ENCODE assay signal across 1 cellular context in the genomic region with DNA sequence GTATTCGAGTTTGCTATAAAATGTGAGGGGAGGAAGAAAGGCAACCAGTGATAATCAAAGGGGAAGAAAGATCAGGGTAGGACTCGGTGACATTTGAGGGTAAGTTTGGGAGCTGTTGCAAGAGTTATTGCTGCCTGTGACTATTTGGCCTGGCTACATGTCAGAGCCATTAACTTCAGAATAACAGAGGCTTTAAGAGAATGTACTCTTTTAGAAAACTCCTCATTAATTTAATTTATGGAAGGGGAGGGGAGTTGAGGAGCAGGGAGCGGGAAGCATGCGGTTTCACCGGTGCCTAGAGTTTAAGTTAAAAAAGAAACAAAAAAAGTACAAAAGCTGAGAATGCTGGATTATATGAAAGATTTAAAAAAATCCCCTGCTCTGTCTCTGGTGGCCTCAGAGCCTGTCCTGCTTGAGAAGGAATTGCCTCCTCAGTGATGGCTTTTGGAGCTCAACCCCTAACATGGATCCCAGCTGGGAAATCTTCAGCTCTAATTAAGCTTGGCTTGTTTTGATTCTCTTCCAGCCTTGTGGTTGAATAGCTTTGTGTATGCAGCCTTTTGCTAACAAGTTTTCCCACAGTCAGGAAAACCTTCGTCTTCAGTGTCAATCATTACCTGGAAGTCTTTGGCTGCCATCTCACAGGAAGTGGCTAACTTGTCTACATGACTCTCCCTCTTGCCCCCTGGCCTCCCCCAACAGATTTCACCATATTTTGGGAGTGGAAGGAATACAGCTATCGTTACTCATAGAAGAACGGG.
TF ChIP-seq lines count a peak whose summit lies in the region.

No MANE protein-coding gene starts in this region.

TF ChIP-seq in IMR-90, 13 proteins besides CTCF, POLR2A, EP300 and RAD21:
- no peak for TF ChIP-seq MXI1 (IDR thresholded peaks at IDR 0.05; ENCODE audit: borderline replicate concordance, low read depth, low read length)
- TF ChIP-seq FOS (IDR thresholded peaks at IDR 0.05; ENCODE audit: low read depth, low read length), result no peak
- TF ChIP-seq, protein P1, sequence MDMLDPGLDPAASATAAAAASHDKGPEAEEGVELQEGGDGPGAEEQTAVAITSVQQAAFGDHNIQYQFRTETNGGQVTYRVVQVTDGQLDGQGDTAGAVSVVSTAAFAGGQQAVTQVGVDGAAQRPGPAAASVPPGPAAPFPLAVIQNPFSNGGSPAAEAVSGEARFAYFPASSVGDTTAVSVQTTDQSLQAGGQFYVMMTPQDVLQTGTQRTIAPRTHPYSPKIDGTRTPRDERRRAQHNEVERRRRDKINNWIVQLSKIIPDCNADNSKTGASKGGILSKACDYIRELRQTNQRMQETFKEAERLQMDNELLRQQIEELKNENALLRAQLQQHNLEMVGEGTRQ (IDR thresholded peaks at IDR 0.05; ENCODE audit: low read depth, low read length), result no peak
- no peak for TF ChIP-seq CEBPB (IDR thresholded peaks at IDR 0.05; ENCODE audit: low read depth, low read length)
- TF ChIP-seq RCOR1 (IDR thresholded peaks at IDR 0.05; ENCODE audit: insufficient replicate concordance, low read length), result no peak
TF ChIP-seq in IMR-90: peak in this region for 0.
